1 cellular context compared by ENCODE assay signal in the genomic region with DNA sequence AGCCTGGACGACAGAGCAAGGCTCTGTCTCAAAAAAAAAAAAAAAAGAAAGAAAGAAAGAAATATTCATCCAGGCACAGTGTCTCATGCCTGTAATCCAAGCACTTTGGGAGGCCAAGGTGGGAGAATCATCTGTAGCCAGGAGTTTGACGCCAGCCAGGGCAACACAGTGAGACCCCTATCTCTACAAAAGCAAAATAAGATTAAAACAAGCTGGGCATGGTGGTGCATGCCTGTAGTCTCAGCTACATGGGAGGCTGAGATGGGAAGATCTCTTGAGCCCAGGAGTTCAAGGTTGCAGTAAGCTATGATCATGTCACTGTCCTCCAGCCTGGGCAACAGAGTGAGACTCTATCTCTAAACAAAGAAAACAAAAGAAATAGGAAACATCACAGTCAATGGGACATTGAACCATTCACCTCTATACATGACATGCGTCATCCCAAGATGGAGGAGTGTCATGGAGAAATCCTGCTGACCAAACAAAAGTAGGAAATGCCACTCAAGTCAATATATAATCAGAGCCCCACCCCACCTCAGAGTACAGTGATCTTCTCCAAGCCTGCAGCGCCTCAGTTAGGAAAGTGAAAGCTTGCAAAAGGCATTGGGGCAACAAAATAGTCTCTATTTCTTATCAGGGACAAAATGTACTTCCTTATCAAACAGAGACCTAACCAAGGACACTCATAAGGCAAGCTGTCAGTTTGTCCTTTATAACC.
TF ChIP-seq lines count a peak whose summit lies in the region.

No MANE protein-coding gene starts in this region.

TF ChIP-seq in K562, 482 proteins besides CTCF, POLR2A, EP300 and RAD21:
- TF ChIP-seq ZNF316 (IDR thresholded peaks at IDR 0.05) (peak; percentile 74), HEY1 (CRISPR knock-in tag; IDR thresholded peaks at IDR 0.05; ENCODE audit: borderline replicate concordance) (no peak), MAFK (IDR thresholded peaks at IDR 0.05; ENCODE audit: low read length) (peak; percentile 45; the same call in 1 of the 2 replicates), ZNF239 (CRISPR knock-in tag; IDR thresholded peaks at IDR 0.05) (no peak), ZNF121 (CRISPR knock-in tag; conservative IDR thresholded peaks at IDR 0.05) (peak; percentile 55), CHD2 (IDR thresholded peaks at IDR 0.05; ENCODE audit: low read depth, low read length) (no peak), ZNF551 (CRISPR knock-in tag; IDR thresholded peaks at IDR 0.05) (no peak), C11orf30 (IDR thresholded peaks at IDR 0.05; ENCODE audit: low read depth) (peak; percentile 61; the same call in 1 of the 2 replicates), MAFF (IDR thresholded peaks at IDR 0.05; ENCODE audit: low read length) (peak; percentile 26; the same call in 1 of the 2 replicates), BRD9 (IDR thresholded peaks at IDR 0.05; ENCODE audit: low read depth, partially characterized antibody) (no peak), NBN (IDR thresholded peaks at IDR 0.05; ENCODE audit: low read depth) (no peak), GTF2A2 (tag; IDR thresholded peaks at IDR 0.05) (no peak), MAFG (tag; conservative IDR thresholded peaks at IDR 0.05) (peak; percentile 92)
- TF ChIP-seq, protein P1, sequence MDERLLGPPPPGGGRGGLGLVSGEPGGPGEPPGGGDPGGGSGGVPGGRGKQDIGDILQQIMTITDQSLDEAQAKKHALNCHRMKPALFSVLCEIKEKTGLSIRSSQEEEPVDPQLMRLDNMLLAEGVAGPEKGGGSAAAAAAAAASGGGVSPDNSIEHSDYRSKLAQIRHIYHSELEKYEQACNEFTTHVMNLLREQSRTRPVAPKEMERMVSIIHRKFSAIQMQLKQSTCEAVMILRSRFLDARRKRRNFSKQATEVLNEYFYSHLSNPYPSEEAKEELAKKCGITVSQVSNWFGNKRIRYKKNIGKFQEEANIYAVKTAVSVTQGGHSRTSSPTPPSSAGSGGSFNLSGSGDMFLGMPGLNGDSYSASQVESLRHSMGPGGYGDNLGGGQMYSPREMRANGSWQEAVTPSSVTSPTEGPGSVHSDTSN (CRISPR knock-in tag; IDR thresholded peaks at IDR 0.05; ENCODE audit: low read depth): no peak
- TF ChIP-seq, protein P1 (tag; conservative IDR thresholded peaks at IDR 0.05; ENCODE audit: low read depth): peak; percentile 79
- TF ChIP-seq, protein P2, sequence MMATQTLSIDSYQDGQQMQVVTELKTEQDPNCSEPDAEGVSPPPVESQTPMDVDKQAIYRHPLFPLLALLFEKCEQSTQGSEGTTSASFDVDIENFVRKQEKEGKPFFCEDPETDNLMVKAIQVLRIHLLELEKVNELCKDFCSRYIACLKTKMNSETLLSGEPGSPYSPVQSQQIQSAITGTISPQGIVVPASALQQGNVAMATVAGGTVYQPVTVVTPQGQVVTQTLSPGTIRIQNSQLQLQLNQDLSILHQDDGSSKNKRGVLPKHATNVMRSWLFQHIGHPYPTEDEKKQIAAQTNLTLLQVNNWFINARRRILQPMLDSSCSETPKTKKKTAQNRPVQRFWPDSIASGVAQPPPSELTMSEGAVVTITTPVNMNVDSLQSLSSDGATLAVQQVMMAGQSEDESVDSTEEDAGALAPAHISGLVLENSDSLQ (IDR thresholded peaks at IDR 0.05): peak; percentile 63
- TF ChIP-seq, protein P3, sequence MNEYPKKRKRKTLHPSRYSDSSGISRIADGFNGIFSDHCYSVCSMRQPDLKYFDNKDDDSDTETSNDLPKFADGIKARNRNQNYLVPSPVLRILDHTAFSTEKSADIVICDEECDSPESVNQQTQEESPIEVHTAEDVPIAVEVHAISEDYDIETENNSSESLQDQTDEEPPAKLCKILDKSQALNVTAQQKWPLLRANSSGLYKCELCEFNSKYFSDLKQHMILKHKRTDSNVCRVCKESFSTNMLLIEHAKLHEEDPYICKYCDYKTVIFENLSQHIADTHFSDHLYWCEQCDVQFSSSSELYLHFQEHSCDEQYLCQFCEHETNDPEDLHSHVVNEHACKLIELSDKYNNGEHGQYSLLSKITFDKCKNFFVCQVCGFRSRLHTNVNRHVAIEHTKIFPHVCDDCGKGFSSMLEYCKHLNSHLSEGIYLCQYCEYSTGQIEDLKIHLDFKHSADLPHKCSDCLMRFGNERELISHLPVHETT (CRISPR knock-in tag; conservative IDR thresholded peaks at IDR 0.05 in 1 of 2, IDR thresholded peaks at IDR 0.05 in 1 of 2): no peak
- TF ChIP-seq, protein P4, sequence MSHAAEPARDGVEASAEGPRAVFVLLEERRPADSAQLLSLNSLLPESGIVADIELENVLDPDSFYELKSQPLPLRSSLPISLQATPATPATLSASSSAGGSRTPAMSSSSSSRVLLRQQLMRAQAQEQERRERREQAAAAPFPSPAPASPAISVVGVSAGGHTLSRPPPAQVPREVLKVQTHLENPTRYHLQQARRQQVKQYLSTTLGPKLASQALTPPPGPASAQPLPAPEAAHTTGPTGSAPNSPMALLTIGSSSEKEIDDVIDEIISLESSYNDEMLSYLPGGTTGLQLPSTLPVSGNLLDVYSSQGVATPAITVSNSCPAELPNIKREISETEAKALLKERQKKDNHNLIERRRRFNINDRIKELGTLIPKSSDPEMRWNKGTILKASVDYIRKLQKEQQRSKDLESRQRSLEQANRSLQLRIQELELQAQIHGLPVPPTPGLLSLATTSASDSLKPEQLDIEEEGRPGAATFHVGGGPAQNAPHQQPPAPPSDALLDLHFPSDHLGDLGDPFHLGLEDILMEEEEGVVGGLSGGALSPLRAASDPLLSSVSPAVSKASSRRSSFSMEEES (CRISPR knock-in tag; IDR thresholded peaks at IDR 0.05): no peak
